1 cellular context compared by ENCODE assay signal in the genomic region with DNA sequence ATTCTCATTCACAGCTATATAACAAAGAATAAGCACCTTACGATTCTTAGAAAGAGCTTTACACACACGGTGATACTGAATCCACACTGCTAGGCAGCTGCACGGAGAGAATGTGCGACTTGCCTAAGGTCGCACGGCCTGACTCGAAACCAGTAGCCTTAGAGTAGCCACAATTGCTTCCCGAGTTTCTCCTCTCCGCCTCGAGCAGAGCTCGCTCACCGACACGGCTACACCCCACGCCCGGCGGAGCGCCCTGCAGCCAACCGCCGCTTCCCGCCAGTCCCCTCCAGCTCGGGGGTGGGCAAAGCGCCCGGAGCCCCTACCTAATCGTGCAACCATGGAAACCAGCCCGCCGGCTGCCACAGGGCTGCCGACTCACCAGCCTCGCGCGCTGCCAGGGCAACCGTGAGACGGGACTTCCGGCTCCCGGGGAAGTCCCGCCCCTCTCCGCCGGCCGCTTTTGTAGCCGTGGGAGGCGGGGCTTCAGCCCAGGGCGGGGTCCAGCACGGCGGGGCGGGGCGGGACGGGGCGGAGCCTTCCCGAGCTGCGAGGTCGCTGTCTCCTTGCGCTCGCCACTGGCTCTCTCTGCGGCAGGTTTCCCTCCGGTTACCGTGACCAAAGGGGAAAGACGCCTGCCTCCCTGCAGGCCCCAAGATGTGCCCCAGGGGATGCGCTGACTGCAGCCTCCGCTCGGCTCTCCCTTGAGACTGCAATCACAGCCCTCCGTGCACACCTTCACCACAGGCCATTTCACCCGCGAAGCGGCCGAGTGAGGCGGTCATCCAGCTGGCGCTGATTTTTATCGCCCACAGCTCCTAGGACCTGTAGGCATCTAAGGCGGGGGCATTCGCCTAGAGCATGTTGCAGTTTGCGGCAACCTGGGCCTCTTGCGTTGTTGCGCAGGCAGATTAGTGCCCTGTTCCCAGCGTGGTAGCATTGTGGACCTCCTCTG.
A peak's percentile ranks its signal among the peaks of the same experiment; 100 is the strongest.
TF ChIP-seq lines count a peak whose summit lies in the region.

No MANE protein-coding gene starts in this region.

TF ChIP-seq in HepG2, 621 proteins besides CTCF, POLR2A, EP300 and RAD21 (continued from another document and continues in another):
- TF ChIP-seq ZNF564 (CRISPR knock-in tag; IDR thresholded peaks at IDR 0.05) (no peak), SIN3A (IDR thresholded peaks at IDR 0.05; ENCODE audit: borderline replicate concordance, low read depth, low read length) (peak; percentile 86; the same call in 1 of the 2 replicates), THAP11 (CRISPR knock-in tag; IDR thresholded peaks at IDR 0.05) (peak; percentile 69), NCOA2 (CRISPR knock-in tag; IDR thresholded peaks at IDR 0.05) (no peak), ZNF256 (CRISPR knock-in tag; conservative IDR thresholded peaks at IDR 0.05) (no peak), NFYC (CRISPR knock-in tag; IDR thresholded peaks at IDR 0.05) (no peak), AHR (CRISPR knock-in tag; IDR thresholded peaks at IDR 0.05) (no peak), ZNF614 (CRISPR knock-in tag; IDR thresholded peaks at IDR 0.05; ENCODE audit: borderline replicate concordance) (no peak; the same call in 1 of the 2 replicates), PHB2 (IDR thresholded peaks at IDR 0.05; ENCODE audit: partially characterized antibody) (no peak), MYNN (CRISPR knock-in tag; IDR thresholded peaks at IDR 0.05; ENCODE audit: low read depth) (no peak), TEAD3 (CRISPR knock-in tag; optimal IDR thresholded peaks at IDR 0.05; ENCODE audit: borderline replicate concordance) (no peak), RELA (CRISPR knock-in tag; IDR thresholded peaks at IDR 0.05) (no peak), JUNB (CRISPR knock-in tag; IDR thresholded peaks at IDR 0.05; ENCODE audit: borderline replicate concordance) (no peak), WIZ (CRISPR knock-in tag; IDR thresholded peaks at IDR 0.05) (no peak), CCAR2 (optimal IDR thresholded peaks at IDR 0.05; ENCODE audit: low read depth, low read length) (no peak), BHLHE40 (IDR thresholded peaks at IDR 0.05; ENCODE audit: low read length) (no peak), HNRNPL (IDR thresholded peaks at IDR 0.05; ENCODE audit: low read depth, low read length) (no peak), PCBP2 (optimal IDR thresholded peaks at IDR 0.05; ENCODE audit: low read depth, low read length, poor library complexity, severe bottlenecking) (no peak), SATB2 (CRISPR knock-in tag; IDR thresholded peaks at IDR 0.05) (no peak), AGO1 (IDR thresholded peaks at IDR 0.05; ENCODE audit: low read depth, low read length, poor library complexity, severe bottlenecking) (peak; percentile 85), ZNF343 (CRISPR knock-in tag; IDR thresholded peaks at IDR 0.05) (no peak), ZNF749 (CRISPR knock-in tag; IDR thresholded peaks at IDR 0.05; ENCODE audit: borderline replicate concordance) (no peak), ZNF552 (CRISPR knock-in tag; IDR thresholded peaks at IDR 0.05; ENCODE audit: borderline replicate concordance) (no peak), ZNF563 (CRISPR knock-in tag; IDR thresholded peaks at IDR 0.05) (peak; percentile 50; the same call in 1 of the 2 replicates), SMC3 (IDR thresholded peaks at IDR 0.05; ENCODE audit: low read length) (no peak), NONO (IDR thresholded peaks at IDR 0.05) (no peak), NONO (CRISPR knock-in tag; conservative IDR thresholded peaks at IDR 0.05) (peak; percentile 76; the same call in 1 of the 2 replicates), KLF6 (CRISPR knock-in tag; IDR thresholded peaks at IDR 0.05) (no peak), RXRA (CRISPR knock-in tag; IDR thresholded peaks at IDR 0.05) (peak; percentile 14; the same call in 1 of the 2 replicates), TMF1 (CRISPR knock-in tag; IDR thresholded peaks at IDR 0.05; ENCODE audit: low read depth) (no peak), BCL6 (CRISPR knock-in tag; IDR thresholded peaks at IDR 0.05) (0 out of 2 replicates have a peak, but pooled peaks have one; percentile 31), ZNF883 (CRISPR knock-in tag; IDR thresholded peaks at IDR 0.05; ENCODE audit: not compliant biosample characterization) (peak; percentile 67), BORCS8-MEF2B (CRISPR knock-in tag; IDR thresholded peaks at IDR 0.05) (peak; percentile 7; the same call in 1 of the 2 replicates), PHF5A (CRISPR knock-in tag; IDR thresholded peaks at IDR 0.05; ENCODE audit: low read depth, unreplicated experiment) (peak; percentile 33), DR1 (CRISPR knock-in tag; IDR thresholded peaks at IDR 0.05) (peak; percentile 70), DNMT1 (CRISPR knock-in tag; IDR thresholded peaks at IDR 0.05) (no peak), ARID2 (CRISPR knock-in tag; IDR thresholded peaks at IDR 0.05; ENCODE audit: borderline replicate concordance) (0 out of 2 replicates have a peak, but pooled peaks have one; percentile 68), TAF15 (IDR thresholded peaks at IDR 0.05; ENCODE audit: low read depth, low read length, poor library complexity, severe bottlenecking) (no peak), PRPF4 (IDR thresholded peaks at IDR 0.05; ENCODE audit: low read depth, low read length, poor library complexity, severe bottlenecking) (no peak)
- TF ChIP-seq, protein P1, sequence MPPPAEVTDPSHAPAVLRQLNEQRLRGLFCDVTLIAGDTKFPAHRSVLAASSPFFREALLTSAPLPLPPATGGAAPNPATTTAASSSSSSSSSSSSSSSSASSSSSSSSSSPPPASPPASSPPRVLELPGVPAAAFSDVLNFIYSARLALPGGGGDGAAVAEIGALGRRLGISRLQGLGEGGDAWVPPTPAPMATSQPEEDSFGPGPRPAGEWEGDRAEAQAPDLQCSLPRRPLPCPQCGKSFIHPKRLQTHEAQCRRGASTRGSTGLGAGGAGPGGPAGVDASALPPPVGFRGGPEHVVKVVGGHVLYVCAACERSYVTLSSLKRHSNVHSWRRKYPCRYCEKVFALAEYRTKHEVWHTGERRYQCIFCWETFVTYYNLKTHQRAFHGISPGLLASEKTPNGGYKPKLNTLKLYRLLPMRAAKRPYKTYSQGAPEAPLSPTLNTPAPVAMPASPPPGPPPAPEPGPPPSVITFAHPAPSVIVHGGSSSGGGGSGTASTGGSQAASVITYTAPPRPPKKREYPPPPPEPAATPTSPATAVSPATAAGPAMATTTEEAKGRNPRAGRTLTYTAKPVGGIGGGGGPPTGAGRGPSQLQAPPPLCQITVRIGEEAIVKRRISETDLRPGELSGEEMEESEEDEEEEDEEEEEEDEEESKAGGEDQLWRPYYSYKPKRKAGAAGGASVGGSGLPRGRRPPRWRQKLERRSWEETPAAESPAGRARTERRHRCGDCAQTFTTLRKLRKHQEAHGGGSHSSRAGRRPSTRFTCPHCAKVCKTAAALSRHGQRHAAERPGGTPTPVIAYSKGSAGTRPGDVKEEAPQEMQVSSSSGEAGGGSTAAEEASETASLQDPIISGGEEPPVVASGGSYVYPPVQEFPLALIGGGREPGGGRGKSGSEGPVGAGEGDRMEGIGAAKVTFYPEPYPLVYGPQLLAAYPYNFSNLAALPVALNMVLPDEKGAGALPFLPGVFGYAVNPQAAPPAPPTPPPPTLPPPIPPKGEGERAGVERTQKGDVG (CRISPR knock-in tag; IDR thresholded peaks at IDR 0.05; ENCODE audit: borderline replicate concordance), result peak; percentile 31; the same call in 1 of the 2 replicates
- TF ChIP-seq, protein P2, sequence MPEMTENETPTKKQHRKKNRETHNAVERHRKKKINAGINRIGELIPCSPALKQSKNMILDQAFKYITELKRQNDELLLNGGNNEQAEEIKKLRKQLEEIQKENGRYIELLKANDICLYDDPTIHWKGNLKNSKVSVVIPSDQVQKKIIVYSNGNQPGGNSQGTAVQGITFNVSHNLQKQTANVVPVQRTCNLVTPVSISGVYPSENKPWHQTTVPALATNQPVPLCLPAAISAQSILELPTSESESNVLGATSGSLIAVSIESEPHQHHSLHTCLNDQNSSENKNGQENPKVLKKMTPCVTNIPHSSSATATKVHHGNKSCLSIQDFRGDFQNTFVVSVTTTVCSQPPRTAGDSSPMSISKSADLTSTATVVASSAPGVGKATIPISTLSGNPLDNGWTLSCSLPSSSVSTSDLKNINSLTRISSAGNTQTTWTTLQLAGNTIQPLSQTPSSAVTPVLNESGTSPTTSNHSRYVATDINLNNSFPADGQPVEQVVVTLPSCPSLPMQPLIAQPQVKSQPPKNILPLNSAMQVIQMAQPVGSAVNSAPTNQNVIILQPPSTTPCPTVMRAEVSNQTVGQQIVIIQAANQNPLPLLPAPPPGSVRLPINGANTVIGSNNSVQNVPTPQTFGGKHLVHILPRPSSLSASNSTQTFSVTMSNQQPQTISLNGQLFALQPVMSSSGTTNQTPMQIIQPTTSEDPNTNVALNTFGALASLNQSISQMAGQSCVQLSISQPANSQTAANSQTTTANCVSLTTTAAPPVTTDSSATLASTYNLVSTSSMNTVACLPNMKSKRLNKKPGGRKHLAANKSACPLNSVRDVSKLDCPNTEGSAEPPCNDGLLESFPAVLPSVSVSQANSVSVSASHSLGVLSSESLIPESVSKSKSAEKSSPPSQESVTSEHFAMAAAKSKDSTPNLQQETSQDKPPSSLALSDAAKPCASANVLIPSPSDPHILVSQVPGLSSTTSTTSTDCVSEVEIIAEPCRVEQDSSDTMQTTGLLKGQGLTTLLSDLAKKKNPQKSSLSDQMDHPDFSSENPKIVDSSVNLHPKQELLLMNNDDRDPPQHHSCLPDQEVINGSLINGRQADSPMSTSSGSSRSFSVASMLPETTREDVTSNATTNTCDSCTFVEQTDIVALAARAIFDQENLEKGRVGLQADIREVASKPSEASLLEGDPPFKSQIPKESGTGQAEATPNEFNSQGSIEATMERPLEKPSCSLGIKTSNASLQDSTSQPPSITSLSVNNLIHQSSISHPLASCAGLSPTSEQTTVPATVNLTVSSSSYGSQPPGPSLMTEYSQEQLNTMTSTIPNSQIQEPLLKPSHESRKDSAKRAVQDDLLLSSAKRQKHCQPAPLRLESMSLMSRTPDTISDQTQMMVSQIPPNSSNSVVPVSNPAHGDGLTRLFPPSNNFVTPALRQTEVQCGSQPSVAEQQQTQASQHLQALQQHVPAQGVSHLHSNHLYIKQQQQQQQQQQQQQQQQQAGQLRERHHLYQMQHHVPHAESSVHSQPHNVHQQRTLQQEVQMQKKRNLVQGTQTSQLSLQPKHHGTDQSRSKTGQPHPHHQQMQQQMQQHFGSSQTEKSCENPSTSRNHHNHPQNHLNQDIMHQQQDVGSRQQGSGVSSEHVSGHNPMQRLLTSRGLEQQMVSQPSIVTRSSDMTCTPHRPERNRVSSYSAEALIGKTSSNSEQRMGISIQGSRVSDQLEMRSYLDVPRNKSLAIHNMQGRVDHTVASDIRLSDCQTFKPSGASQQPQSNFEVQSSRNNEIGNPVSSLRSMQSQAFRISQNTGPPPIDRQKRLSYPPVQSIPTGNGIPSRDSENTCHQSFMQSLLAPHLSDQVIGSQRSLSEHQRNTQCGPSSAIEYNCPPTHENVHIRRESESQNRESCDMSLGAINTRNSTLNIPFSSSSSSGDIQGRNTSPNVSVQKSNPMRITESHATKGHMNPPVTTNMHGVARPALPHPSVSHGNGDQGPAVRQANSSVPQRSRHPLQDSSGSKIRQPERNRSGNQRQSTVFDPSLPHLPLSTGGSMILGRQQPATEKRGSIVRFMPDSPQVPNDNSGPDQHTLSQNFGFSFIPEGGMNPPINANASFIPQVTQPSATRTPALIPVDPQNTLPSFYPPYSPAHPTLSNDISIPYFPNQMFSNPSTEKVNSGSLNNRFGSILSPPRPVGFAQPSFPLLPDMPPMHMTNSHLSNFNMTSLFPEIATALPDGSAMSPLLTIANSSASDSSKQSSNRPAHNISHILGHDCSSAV (CRISPR knock-in tag; IDR thresholded peaks at IDR 0.05; ENCODE audit: borderline replicate concordance), result no peak
- TF ChIP-seq, protein P3, sequence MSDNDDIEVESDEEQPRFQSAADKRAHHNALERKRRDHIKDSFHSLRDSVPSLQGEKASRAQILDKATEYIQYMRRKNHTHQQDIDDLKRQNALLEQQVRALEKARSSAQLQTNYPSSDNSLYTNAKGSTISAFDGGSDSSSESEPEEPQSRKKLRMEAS (IDR thresholded peaks at IDR 0.05), result peak; percentile 48; the same call in 1 of the 2 replicates
- TF ChIP-seq, protein P4, sequence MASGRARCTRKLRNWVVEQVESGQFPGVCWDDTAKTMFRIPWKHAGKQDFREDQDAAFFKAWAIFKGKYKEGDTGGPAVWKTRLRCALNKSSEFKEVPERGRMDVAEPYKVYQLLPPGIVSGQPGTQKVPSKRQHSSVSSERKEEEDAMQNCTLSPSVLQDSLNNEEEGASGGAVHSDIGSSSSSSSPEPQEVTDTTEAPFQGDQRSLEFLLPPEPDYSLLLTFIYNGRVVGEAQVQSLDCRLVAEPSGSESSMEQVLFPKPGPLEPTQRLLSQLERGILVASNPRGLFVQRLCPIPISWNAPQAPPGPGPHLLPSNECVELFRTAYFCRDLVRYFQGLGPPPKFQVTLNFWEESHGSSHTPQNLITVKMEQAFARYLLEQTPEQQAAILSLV (CRISPR knock-in tag; IDR thresholded peaks at IDR 0.05; ENCODE audit: borderline replicate concordance), result 0 out of 2 replicates have a peak, but pooled peaks have one; percentile 51
- TF ChIP-seq, protein P5, sequence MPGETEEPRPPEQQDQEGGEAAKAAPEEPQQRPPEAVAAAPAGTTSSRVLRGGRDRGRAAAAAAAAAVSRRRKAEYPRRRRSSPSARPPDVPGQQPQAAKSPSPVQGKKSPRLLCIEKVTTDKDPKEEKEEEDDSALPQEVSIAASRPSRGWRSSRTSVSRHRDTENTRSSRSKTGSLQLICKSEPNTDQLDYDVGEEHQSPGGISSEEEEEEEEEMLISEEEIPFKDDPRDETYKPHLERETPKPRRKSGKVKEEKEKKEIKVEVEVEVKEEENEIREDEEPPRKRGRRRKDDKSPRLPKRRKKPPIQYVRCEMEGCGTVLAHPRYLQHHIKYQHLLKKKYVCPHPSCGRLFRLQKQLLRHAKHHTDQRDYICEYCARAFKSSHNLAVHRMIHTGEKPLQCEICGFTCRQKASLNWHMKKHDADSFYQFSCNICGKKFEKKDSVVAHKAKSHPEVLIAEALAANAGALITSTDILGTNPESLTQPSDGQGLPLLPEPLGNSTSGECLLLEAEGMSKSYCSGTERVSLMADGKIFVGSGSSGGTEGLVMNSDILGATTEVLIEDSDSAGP (CRISPR knock-in tag; IDR thresholded peaks at IDR 0.05; ENCODE audit: borderline replicate concordance), result peak; percentile 67; the same call in 1 of the 2 replicates
- TF ChIP-seq, protein P6, sequence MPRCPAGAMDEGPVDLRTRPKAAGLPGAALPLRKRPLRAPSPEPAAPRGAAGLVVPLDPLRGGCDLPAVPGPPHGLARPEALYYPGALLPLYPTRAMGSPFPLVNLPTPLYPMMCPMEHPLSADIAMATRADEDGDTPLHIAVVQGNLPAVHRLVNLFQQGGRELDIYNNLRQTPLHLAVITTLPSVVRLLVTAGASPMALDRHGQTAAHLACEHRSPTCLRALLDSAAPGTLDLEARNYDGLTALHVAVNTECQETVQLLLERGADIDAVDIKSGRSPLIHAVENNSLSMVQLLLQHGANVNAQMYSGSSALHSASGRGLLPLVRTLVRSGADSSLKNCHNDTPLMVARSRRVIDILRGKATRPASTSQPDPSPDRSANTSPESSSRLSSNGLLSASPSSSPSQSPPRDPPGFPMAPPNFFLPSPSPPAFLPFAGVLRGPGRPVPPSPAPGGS (CRISPR knock-in tag; IDR thresholded peaks at IDR 0.05), result peak; percentile 75
- TF ChIP-seq, protein P7, sequence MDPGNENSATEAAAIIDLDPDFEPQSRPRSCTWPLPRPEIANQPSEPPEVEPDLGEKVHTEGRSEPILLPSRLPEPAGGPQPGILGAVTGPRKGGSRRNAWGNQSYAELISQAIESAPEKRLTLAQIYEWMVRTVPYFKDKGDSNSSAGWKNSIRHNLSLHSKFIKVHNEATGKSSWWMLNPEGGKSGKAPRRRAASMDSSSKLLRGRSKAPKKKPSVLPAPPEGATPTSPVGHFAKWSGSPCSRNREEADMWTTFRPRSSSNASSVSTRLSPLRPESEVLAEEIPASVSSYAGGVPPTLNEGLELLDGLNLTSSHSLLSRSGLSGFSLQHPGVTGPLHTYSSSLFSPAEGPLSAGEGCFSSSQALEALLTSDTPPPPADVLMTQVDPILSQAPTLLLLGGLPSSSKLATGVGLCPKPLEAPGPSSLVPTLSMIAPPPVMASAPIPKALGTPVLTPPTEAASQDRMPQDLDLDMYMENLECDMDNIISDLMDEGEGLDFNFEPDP (CRISPR knock-in tag; conservative IDR thresholded peaks at IDR 0.05), result no peak
